Comparison of ENCODE assay signal across 24 cellular contexts in genomic region chr1:13806108-13806507, GRCh38.
"Had no signal": no experiment of that assay in that cellular context is flagged by ENCODE, and none has a peak within 500 bp of the region (broad histone marks: within the 10 kb centered on the region; RNA-seq: fewer than 3 reads in every experiment).

No MANE protein-coding gene starts in this region.

- DNase-seq: activated B cell treated with CpG ODN at 0.5 μM for 24 hours; activated gamma-delta T cell treated with Interleukin-2 at 50 U/mL for 16 hours; activated T-cell treated with anti-CD3 and anti-CD28 coated beads, Interleukin-2, amount 50 U/mL, for 1 hour; central memory CD4-positive, alpha-beta T cell; effector CD8-positive, alpha-beta T cell; gastrocnemius medialis; glutamatergic neuron; islet precursor cell; left ventricle myocardium inferior; mucosa of descending colon; pancreas; psoas muscle; stimulated activated CD4-positive, alpha-beta T cell treated with anti-CD3 and anti-CD28 coated beads, Interleukin-15, amount 100 ng/mL, for 24 hours; stimulated activated CD4-positive, alpha-beta T cell treated with anti-CD3 and anti-CD28 coated beads, Interleukin-2, amount 100 ng/mL, for 24 hours; stimulated activated naive CD8-positive, alpha-beta T cell treated with anti-CD3 and anti-CD28 coated beads, Interleukin-15, Interleukin-2, amounts not matched to agents 100 U/mL and 50 U/mL, for 24 hours; uterus had no signal

- H3K27ac Mint-ChIP-seq: activated B cell treated with CpG ODN at 0.5 μM for 24 hours; activated naive CD4-positive, alpha-beta T cell treated with anti-CD3 and anti-CD28 coated beads, Interleukin-2, amount 50 U/mL, for 24 hours; T-helper 2 cell treated with Interferon-gamma antibody and Interleukin-4, amounts not matched to agents 5 μg/mL and 100 μg/mL, for 36 hours had no signal

- H3K9me3 ChIP-seq: breast epithelium, gastrocnemius medialis, left ventricle myocardium inferior, mucosa of descending colon, neutrophil, pancreas, psoas muscle, right atrium auricular region, thoracic aorta, uterus had no signal

- H3K4me3 Mint-ChIP-seq: activated B cell treated with CpG ODN at 0.5 μM for 24 hours; activated naive CD4-positive, alpha-beta T cell treated with anti-CD3 and anti-CD28 coated beads, Interleukin-2, amount 50 U/mL, for 24 hours; natural killer cell treated with Interleukin-12 subunit alpha and Interleukin-12 subunit beta and Interleukin-15 and Interleukin-18, amount 100 ng/mL, for 72 hours; T-helper 2 cell treated with Interferon-gamma antibody and Interleukin-4, amounts not matched to agents 5 μg/mL and 100 μg/mL, for 36 hours had no signal

- H3K27me3 Mint-ChIP-seq: activated B cell treated with CpG ODN at 0.5 μM for 24 hours; activated naive CD4-positive, alpha-beta T cell treated with anti-CD3 and anti-CD28 coated beads, Interleukin-2, amount 50 U/mL, for 24 hours; natural killer cell treated with Interleukin-12 subunit alpha and Interleukin-12 subunit beta and Interleukin-15 and Interleukin-18, amount 100 ng/mL, for 72 hours had no signal

- H3K27me3 ChIP-seq: breast epithelium, gastrocnemius medialis, neutrophil, pancreas, right atrium auricular region, uterus had no signal

- H3K9me3 Mint-ChIP-seq: activated B cell treated with CpG ODN at 0.5 μM for 24 hours; activated naive CD4-positive, alpha-beta T cell treated with anti-CD3 and anti-CD28 coated beads, Interleukin-2, amount 50 U/mL, for 24 hours; natural killer cell treated with Interleukin-12 subunit alpha and Interleukin-12 subunit beta and Interleukin-15 and Interleukin-18, amount 100 ng/mL, for 72 hours; T-helper 2 cell treated with Interferon-gamma antibody and Interleukin-4, amounts not matched to agents 5 μg/mL and 100 μg/mL, for 36 hours had no signal

- H3K27ac ChIP-seq: breast epithelium, gastrocnemius medialis, left ventricle myocardium inferior, neutrophil, pancreas, psoas muscle, right atrium auricular region, thoracic aorta, uterus had no signal

- ATAC-seq: gastrocnemius medialis; mucosa of descending colon; natural killer cell treated with Interleukin-12 subunit alpha and Interleukin-12 subunit beta and Interleukin-15 and Interleukin-18, amount 100 ng/mL, for 72 hours; pancreas; psoas muscle; stimulated activated naive CD8-positive, alpha-beta T cell treated with anti-CD3 and anti-CD28 coated beads, Interleukin-15, Interleukin-2, amounts not matched to agents 100 U/mL and 50 U/mL, for 24 hours had no signal

- H3K36me3 ChIP-seq: breast epithelium, left ventricle myocardium inferior, pancreas, right atrium auricular region, uterus had no signal

- H3K4me3 ChIP-seq: breast epithelium, gastrocnemius medialis, left ventricle myocardium inferior, lung, mucosa of descending colon, pancreas, psoas muscle, right atrium auricular region, thoracic aorta, uterus had no signal

- H3K4me1 ChIP-seq: pancreas, uterus had no signal

- H3K36me3 Mint-ChIP-seq: natural killer cell treated with Interleukin-12 subunit alpha and Interleukin-12 subunit beta and Interleukin-15 and Interleukin-18, amount 100 ng/mL, for 72 hours had no signal
